Comparison of ENCODE assay signal across 13 cellular contexts in genomic region chr11:122705396-122705795, GRCh38.
"Had no signal": no experiment of that assay in that cellular context is flagged by ENCODE, and none has a peak within 500 bp of the region (broad histone marks: within the 10 kb centered on the region; RNA-seq: fewer than 3 reads in every experiment).

No MANE protein-coding gene starts in this region.

- H3K27me3 Mint-ChIP-seq: activated naive CD4-positive, alpha-beta T cell treated with anti-CD3 and anti-CD28 coated beads, Interleukin-2, amount 10 ng/mL, durations not matched to agents 7 days and 5 days; activated T-helper 17 cell treated with anti-CD3 and anti-CD28 coated beads, Interleukin-2, amount 50 U/mL, for 72 hours; natural killer cell treated with Interleukin-12 subunit alpha and Interleukin-12 subunit beta and Interleukin-15 and Interleukin-18, amount 100 ng/mL, for 72 hours had no signal

- DNase-seq: activated naive CD4-positive, alpha-beta T cell treated with anti-CD3 and anti-CD28 coated beads, Interleukin-2, amount 10 ng/mL, durations not matched to agents 7 days and 5 days; amygdala; foreskin fibroblast; occipital lobe; psoas muscle; stimulated activated CD4-positive, alpha-beta T cell treated with anti-CD3 and anti-CD28 coated beads, Interleukin-4, amount 100 ng/mL, for 1 hour; T-helper 9 cell; thyroid gland had no signal

- H3K36me3 Mint-ChIP-seq: memory B cell; natural killer cell treated with Interleukin-12 subunit alpha and Interleukin-12 subunit beta and Interleukin-15 and Interleukin-18, amount 100 ng/mL, for 72 hours had no signal

- H3K4me3 ChIP-seq: psoas muscle, thyroid gland had no signal

- H3K9me3 ChIP-seq: psoas muscle, thyroid gland had no signal

- ATAC-seq: activated T-helper 17 cell treated with anti-CD3 and anti-CD28 coated beads, Interleukin-2, amount 50 U/mL, for 72 hours; esophagus mucosa; left lobe of liver; natural killer cell treated with Interleukin-12 subunit alpha and Interleukin-12 subunit beta and Interleukin-15 and Interleukin-18, amount 100 ng/mL, for 72 hours; psoas muscle had no signal

- H3K4me1 Mint-ChIP-seq: activated naive CD4-positive, alpha-beta T cell treated with anti-CD3 and anti-CD28 coated beads, Interleukin-2, amount 10 ng/mL, durations not matched to agents 7 days and 5 days had no signal

- H3K27ac Mint-ChIP-seq: activated naive CD4-positive, alpha-beta T cell treated with anti-CD3 and anti-CD28 coated beads, Interleukin-2, amount 10 ng/mL, durations not matched to agents 7 days and 5 days; activated T-helper 17 cell treated with anti-CD3 and anti-CD28 coated beads, Interleukin-2, amount 50 U/mL, for 72 hours; memory B cell; natural killer cell treated with Interleukin-12 subunit alpha and Interleukin-12 subunit beta and Interleukin-15 and Interleukin-18, amount 100 ng/mL, for 72 hours had no signal

- H3K4me3 Mint-ChIP-seq: activated naive CD4-positive, alpha-beta T cell treated with anti-CD3 and anti-CD28 coated beads, Interleukin-2, amount 10 ng/mL, durations not matched to agents 7 days and 5 days; activated T-helper 17 cell treated with anti-CD3 and anti-CD28 coated beads, Interleukin-2, amount 50 U/mL, for 72 hours; memory B cell; natural killer cell treated with Interleukin-12 subunit alpha and Interleukin-12 subunit beta and Interleukin-15 and Interleukin-18, amount 100 ng/mL, for 72 hours had no signal

- H3K27ac ChIP-seq: psoas muscle, thyroid gland had no signal

- H3K27me3 ChIP-seq: thyroid gland had no signal

- H3K36me3 ChIP-seq: thyroid gland had no signal

- H3K9me3 Mint-ChIP-seq: activated naive CD4-positive, alpha-beta T cell treated with anti-CD3 and anti-CD28 coated beads, Interleukin-2, amount 10 ng/mL, durations not matched to agents 7 days and 5 days; activated T-helper 17 cell treated with anti-CD3 and anti-CD28 coated beads, Interleukin-2, amount 50 U/mL, for 72 hours; memory B cell; natural killer cell treated with Interleukin-12 subunit alpha and Interleukin-12 subunit beta and Interleukin-15 and Interleukin-18, amount 100 ng/mL, for 72 hours had no signal

- H3K4me1 ChIP-seq: psoas muscle, thyroid gland had no signal
